In genomic region chr6:33856655-33857054, GRCh38 we compare ENCODE assay signal across 10 cellular contexts. TPM values are rescaled to one million over a fixed set of nuclear protein-coding genes. Genes with fewer than 3 reads are reported as not detected.
DNase-seq lines count a peak whose midpoint lies in the region; ATAC-seq, FAIRE-seq and TF ChIP-seq lines count a peak whose summit lies in the region.
"Had no signal": no experiment of that assay in that cellular context is flagged by ENCODE, and none has a peak within 500 bp of the region (broad histone marks: within the 10 kb centered on the region; RNA-seq: fewer than 3 reads in every experiment).

No MANE protein-coding gene starts in this region.

- no peaks in the 10 kb centered on the region for H4K20me1 ChIP-seq in neural progenitor cell (ENCODE audit: low read depth)

- no peak overlapping the region for H3K4me2 ChIP-seq in neural progenitor cell

- no peaks in the 10 kb centered on the region for H3K9me3 ChIP-seq in kidney (ENCODE audit: control insufficient read depth in 1 of 2, low read length in 2 of 2)
- no peaks in the 10 kb centered on the region for H3K9me3 ChIP-seq in neural progenitor cell (ENCODE audit: low read depth)

- TF ChIP-seq CTCF in HL-60 (IDR thresholded peaks at IDR 0.05; ENCODE audit: insufficient read depth, low read length) = no peak
- TF ChIP-seq CTCF in kidney (IDR thresholded peaks at IDR 0.05; ENCODE audit: borderline replicate concordance, extremely low read depth, insufficient read depth) = no peak
- TF ChIP-seq CTCF in neural progenitor cell (IDR thresholded peaks at IDR 0.05) = no peak

- H3K4me1 ChIP-seq in kidney (ENCODE audit: control insufficient read depth in 1 of 2, insufficient read depth in 1 of 2, low read depth in 1 of 2, low read length in 2 of 2) = peaks cover 11 to 38% of the 10 kb centered on the region in 2 donors
- H3K4me1 ChIP-seq in neural progenitor cell = no peaks in the 10 kb centered on the region

- DNase-seq in HL-60 (ENCODE audit: low read depth in 1 of 2, low spot score in 1 of 2) (peak; percentile 35 to 81), kidney (peak; percentile 69), NCI-H2107 treated with DMSO at 0.1 percent for 48 hours (lab: John Stamatoyannopoulos, UW; ENCODE audit: unreplicated experiment) (no peak), LoVo (ENCODE audit: low spot score) (no peak), neural progenitor cell (ENCODE audit: low spot score) (no peak)
- DNase-seq in activated CD4-positive, alpha-beta T cell treated with anti-CD3 and anti-CD28 coated beads, Interleukin-2, amount 50 U/mL, for 4 hours = peak; percentile 28 to 30
- peak; percentile 67 for DNase-seq in stimulated activated naive CD4-positive, alpha-beta T cell treated with Interleukin-2 at 50 U/mL for 16 hours (lab: John Stamatoyannopoulos, UW)

- H3K9ac ChIP-seq in kidney (ENCODE audit: low read length in 2 of 2) (peak overlapping the region in 1 of 2 donors; percentile 26), neural progenitor cell (no peak overlapping the region)

- no peaks in the 10 kb centered on the region for H3K9me3 Mint-ChIP-seq in neural progenitor cell

- H3K4me3 ChIP-seq in HL-60 (replicated peaks; ENCODE audit: insufficient read depth, low read length) = no peak overlapping the region
- H3K4me3 ChIP-seq in kidney (ENCODE audit: low read length in 2 of 2) = peak overlapping the region; percentile 4 to 64
- no peak overlapping the region for H3K4me3 ChIP-seq in neural progenitor cell

- H2AFZ ChIP-seq in neural progenitor cell (replicated peaks) = no peak overlapping the region

- no peak overlapping the region for H3K4me3 Mint-ChIP-seq in neural progenitor cell

- intact Hi-C loops in kidney (cut with DNase I) = no loop called here

- no peaks in the 10 kb centered on the region for H3K79me2 ChIP-seq in neural progenitor cell (ENCODE audit: low read depth)

- peaks cover 7% of the 10 kb centered on the region for H3K27me3 Mint-ChIP-seq in neural progenitor cell (ENCODE audit: insufficient read depth, low read depth)

- peaks cover 11% of the 10 kb centered on the region for H3K4me1 Mint-ChIP-seq in neural progenitor cell

- no peak for ATAC-seq in GM21529 (IDR thresholded peaks at IDR 0.05; ENCODE audit: unreplicated experiment)

- peaks cover 5% of the 10 kb centered on the region for H3F3A ChIP-seq in neural progenitor cell (ENCODE audit: low read depth)

- H3K27me3 ChIP-seq in HL-60 (ENCODE audit: insufficient read depth, poor library complexity, severe bottlenecking) = peaks cover 59% of the 10 kb centered on the region
- no peaks in the 10 kb centered on the region for H3K27me3 ChIP-seq in neural progenitor cell

- FAIRE-seq in kidney (lab: Jason Lieb, UNC) = no peak

- H3K27ac Mint-ChIP-seq in neural progenitor cell = no peak overlapping the region

- H3K27ac ChIP-seq in HL-60 (replicated peaks) = no peak overlapping the region
- H3K27ac ChIP-seq in kidney (ENCODE audit: low read depth in 2 of 2, low read length in 2 of 2) = peak overlapping the region in 1 of 2 donors; percentile 54
- H3K27ac ChIP-seq in neural progenitor cell = no peak overlapping the region

- H3K36me3 Mint-ChIP-seq in neural progenitor cell = no peaks in the 10 kb centered on the region

- no peaks in the 10 kb centered on the region for H3K36me3 ChIP-seq in kidney (ENCODE audit: control insufficient read depth in 1 of 2, insufficient read depth in 2 of 2, low read length in 2 of 2)
- H3K36me3 ChIP-seq in neural progenitor cell = no peaks in the 10 kb centered on the region

RNA-seq across cellular contexts. Expression of gene MLN, which starts 52.9 kb away (rescaled TPM):
- total RNA-seq in kidney = not detected
- polyA plus RNA-seq in kidney (ENCODE audit: insufficient read depth, low read depth, low replicate concordance) = not detected
- total RNA-seq in neural progenitor cell (ENCODE audit: low replicate concordance) = not detected in 2 replicates
- total RNA-seq: lung microvascular endothelial cell, MCF 10A had no signal

Comparison
In these comparisons a context has a peak if more than half of its experiments do, and no peak if none do; other contexts are left out.
1. DNase-seq: peak in HL-60 (2 of 2), activated CD4-positive, alpha-beta T cell treated with anti-CD3 and anti-CD28 coated beads, Interleukin-2, amount 50 U/mL, for 4 hours (2 of 2), kidney (single experiment) and stimulated activated naive CD4-positive, alpha-beta T cell treated with Interleukin-2 at 50 U/mL for 16 hours (single experiment); none in NCI-H2107 treated with DMSO at 0.1 percent for 48 hours (single experiment), LoVo (single experiment) and neural progenitor cell (single experiment).
2. H3K4me3 ChIP-seq: peak in kidney (2 of 2); none in HL-60 (single experiment) and neural progenitor cell (single experiment).